Comparison of ENCODE assay signal across 7 cellular contexts in the genomic region with DNA sequence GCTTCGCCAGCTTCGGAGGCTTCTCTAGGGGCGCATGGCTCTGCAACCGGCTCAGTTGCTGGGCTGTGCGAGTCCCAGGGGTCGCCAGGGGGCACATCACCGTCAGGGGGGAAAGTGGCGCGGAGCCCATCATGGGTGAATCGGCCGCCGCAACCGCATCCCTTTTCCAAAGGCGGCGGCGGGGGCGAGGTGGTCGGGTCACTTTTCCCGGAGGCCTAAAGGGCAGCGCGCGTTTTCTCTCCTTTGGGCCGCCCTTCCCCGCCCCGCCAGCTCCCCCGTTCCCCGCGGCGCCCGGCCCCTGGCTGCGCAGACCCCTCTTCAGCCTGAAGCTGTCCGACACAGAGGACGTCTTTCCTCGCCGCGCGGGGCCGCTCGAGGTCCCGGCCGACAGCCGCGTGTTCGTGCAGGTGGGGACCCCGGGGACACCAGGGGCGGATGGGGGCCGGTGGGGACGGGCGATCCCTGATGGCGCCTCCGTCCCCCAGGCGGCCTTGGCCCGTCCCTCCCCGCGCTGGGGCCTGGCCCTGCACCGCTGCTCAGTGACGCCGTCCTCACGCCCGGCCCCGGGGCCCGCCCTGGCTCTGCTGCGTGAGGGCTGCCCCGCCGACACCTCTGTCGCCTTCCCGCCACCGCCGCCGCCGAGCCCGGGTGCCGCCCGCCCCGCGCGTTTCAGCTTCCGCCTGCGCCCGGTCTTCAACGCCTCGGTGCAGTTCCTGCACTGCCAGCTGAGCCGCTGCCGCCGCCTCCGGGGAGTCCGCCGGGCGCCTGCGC. TPM values are rescaled to one million over a fixed set of nuclear protein-coding genes. Genes with fewer than 3 reads are reported as not detected.
DNase-seq lines count a peak whose midpoint lies in the region; TF ChIP-seq lines count a peak whose summit lies in the region.
"Had no signal": no experiment of that assay in that cellular context is flagged by ENCODE, and none has a peak within 500 bp of the region (broad histone marks: within the 10 kb centered on the region; RNA-seq: fewer than 3 reads in every experiment).

No MANE protein-coding gene starts in this region.

- H3K27me3 ChIP-seq in endocrine pancreas (ENCODE audit: control insufficient read depth, insufficient read depth, low read length) (no peaks in the 10 kb centered on the region), uterus (peaks cover 6 to 7% of the 10 kb centered on the region in 2 donors)

- H3K9me3 ChIP-seq in ES-I3 (ENCODE audit: control insufficient read depth, insufficient read depth, low read length) (no peaks in the 10 kb centered on the region), SK-N-MC (ENCODE audit: low read depth, low read length) (no peaks in the 10 kb centered on the region), endocrine pancreas (ENCODE audit: control insufficient read depth, low read length) (no peaks in the 10 kb centered on the region), uterus (no peaks in the 10 kb centered on the region)

- peak overlapping the region; percentile 76 for H3K4me3 ChIP-seq in SK-N-MC
- no peak overlapping the region for H3K4me3 ChIP-seq in endocrine pancreas (ENCODE audit: control insufficient read depth, insufficient read depth, low read length)
- peak overlapping the region in 1 of 2 donors; percentile 14 for H3K4me3 ChIP-seq in uterus

- H3K4me1 ChIP-seq in ES-I3 (ENCODE audit: insufficient read depth, low read length) (peaks cover under 1% of the 10 kb centered on the region; the same call in 1 of the 2 replicates), endocrine pancreas (ENCODE audit: control insufficient read depth, insufficient read depth, low read length) (no peaks in the 10 kb centered on the region), uterus (peaks cover 2 to 23% of the 10 kb centered on the region in 2 donors)

- H3K36me3 ChIP-seq in ES-I3 (ENCODE audit: insufficient read depth, low read length) (no peaks in the 10 kb centered on the region), SK-N-MC (ENCODE audit: insufficient read depth, low read length) (peaks cover 9% of the 10 kb centered on the region; the same call in 1 of the 2 replicates), endocrine pancreas (ENCODE audit: control insufficient read depth, insufficient read depth, low read length) (peaks cover 3% of the 10 kb centered on the region), uterus (no peaks in the 10 kb centered on the region)

- DNase-seq in SK-N-MC (ENCODE audit: low read depth, low spot score) (no peak), ureter (ENCODE audit: low spot score) (no peak), uterus (no peak)
- DNase-seq in stimulated activated CD4-positive, alpha-beta T cell treated with anti-CD3 and anti-CD28 coated beads, Interleukin-1b, Interleukin-23, amount 100 ng/mL, for 4 hours (ENCODE audit: low read depth in 2 of 2), result peak; percentile 28 to 53

- peak in 1 of 4 experiments; percentile 2 for TF ChIP-seq CTCF in uterus (IDR thresholded peaks at IDR 0.05)

- intact Hi-C loops in uterus (cut with DNase I; ENCODE audit: low total_unique reads), result no loop called here

- H3K27ac ChIP-seq in SK-N-MC, result no peak overlapping the region
- peak overlapping the region in 1 of 2 donors; percentile 60 for H3K27ac ChIP-seq in uterus

- TF ChIP-seq POLR2A in uterus (IDR thresholded peaks at IDR 0.05), result no peak

- H3K9ac ChIP-seq in ES-I3 (ENCODE audit: low read depth, low read length) (peak overlapping the region; percentile 63), SK-N-MC (ENCODE audit: insufficient read length) (peak overlapping the region; percentile 72), endocrine pancreas (ENCODE audit: control insufficient read depth, insufficient read depth, low read length) (peak overlapping the region; percentile 77)

RNA-seq across cellular contexts. Expression of a gene that starts 1.7 kb away (rescaled TPM):
- 2.2 TPM for total RNA-seq in ureter
- 1 to 10 TPM in 1 of 4 donors, not detected in 3; 5.2 TPM for total RNA-seq in uterus

RNA-seq across cellular contexts. Expression of a gene that starts 3.8 kb away (rescaled TPM):
- total RNA-seq in ureter (21.0 TPM), uterus (10 to 100 TPM; 11.8 to 66.8 (median 19.0) TPM)

RNA-seq across cellular contexts. Expression of a gene that starts 9.6 kb away (rescaled TPM):
- 2.2 TPM for total RNA-seq in ureter
- 10 to 100 TPM in 2 of 4 donors, 1 to 10 TPM in 1, not detected in 1; 7.2 to 47.1 (median 14.9) TPM for total RNA-seq in uterus
- total RNA-seq: T-helper 2 cell treated with Interferon-gamma antibody and Interleukin-4, amounts not matched to agents 100 ng/mL and 5 ng/mL, for 36 hours had no signal

RNA-seq across cellular contexts. Expression of a gene that starts 12.6 kb away (rescaled TPM):
- 35.1 TPM for total RNA-seq in ureter
- 10 to 100 TPM in 2 of 4 donors, 1 to 10 TPM in 1, under 1 TPM in 1; 0.59 to 40.2 (median 9.4) TPM for total RNA-seq in uterus

RNA-seq across cellular contexts. Expression of a gene that starts 27.1 kb away (rescaled TPM):
- total RNA-seq in ureter (78.3 TPM), uterus (100 to 1,000 TPM in 1 of 4 donors, 10 to 100 TPM in 3; 41.1 to 117 (median 62.9) TPM)

Comparison
In these comparisons a context has a peak if more than half of its experiments do, and no peak if none do; other contexts are left out.
1. DNase-seq: peak in stimulated activated CD4-positive, alpha-beta T cell treated with anti-CD3 and anti-CD28 coated beads, Interleukin-1b, Interleukin-23, amount 100 ng/mL, for 4 hours (2 of 2); none in SK-N-MC (single experiment), ureter (single experiment) and uterus (0 of 2).
2. Peak in every context shown above with its lines, with median percentiles within 50 percentile points of each other: H3K9ac ChIP-seq.